8 cellular contexts compared by ENCODE assay signal in genomic region chr9:21965401-21965951, GRCh38. TPM values are rescaled to one million over a fixed set of nuclear protein-coding genes. Genes with fewer than 3 reads are reported as not detected.
DNase-seq lines count a peak whose midpoint lies in the region; ATAC-seq and TF ChIP-seq lines count a peak whose summit lies in the region.

No MANE protein-coding gene starts in this region.

- DNase-seq in heart right ventricle (peak in 1 of 2 donors; percentile 40), left ventricle myocardium superior (no peak), T-helper 2 cell (peak in 3 of 5 experiments; percentile 12 to 76 (median 27)), epidermal melanocyte (ENCODE audit: insufficient read length, low spot score) (peak; percentile 78), natural killer cell (no peak), superior temporal gyrus (ENCODE audit: extremely low spot score) (no peak), DMS153 (lab: John Stamatoyannopoulos, UW) (no peak)

- H3K4me3 ChIP-seq in heart right ventricle: peak overlapping the region in 9 of 10 donors; percentile 0 to 47 (median 21)

- peaks cover 6 to 31% (median 14%) of the 10 kb centered on the region in 9 donors for H3K4me1 ChIP-seq in heart right ventricle

- intact Hi-C loops in heart right ventricle (cut with DNase I) (loop anchor here in 2 of 10 donors (10.0 kb wide), 1 partner anchor 61 kb away; no protein-coding TSS in a partner anchor), left ventricle myocardium superior (cut with micrococcal nuclease) (no loop called here), natural killer cell (cut with micrococcal nuclease) (loop anchor here (5.0 kb wide), 1 partner anchor 42 kb away; the partner anchor contains the start of gene CDKN2B)

- H3K4me3 Mint-ChIP-seq in natural killer cell: peak overlapping the region; percentile 61

- peaks cover 82 to 96% of the 10 kb centered on the region in 2 donors for H3K27me3 Mint-ChIP-seq in natural killer cell (ENCODE audit: low read depth in 2 of 2)

- peaks cover 18% of the 10 kb centered on the region for H3K36me3 Mint-ChIP-seq in natural killer cell

- peak in 5 of 8 donors; percentile 20 to 79 (median 69) for ATAC-seq in heart right ventricle
- ATAC-seq in left ventricle myocardium superior: no peak
- ATAC-seq in HG02981 (IDR thresholded peaks at IDR 0.05; ENCODE audit: unreplicated experiment): peak; percentile 73
- ATAC-seq in natural killer cell: peak; percentile 58 to 66 (median 60)

- peak overlapping the region in 1 of 2 donors; percentile 54 for H3K27ac Mint-ChIP-seq in natural killer cell

- peaks cover 28 to 38% of the 10 kb centered on the region in 2 donors for H3K4me1 Mint-ChIP-seq in natural killer cell

- H3K36me3 ChIP-seq in heart right ventricle: no peaks in the 10 kb centered on the region

- WGBS in heart right ventricle, 2 donors: 2% methylated on average over 30 of the region's 30 CpGs

- H3K27me3 ChIP-seq in heart right ventricle: peaks cover 48 to 100% (median 91%) of the 10 kb centered on the region in 7 donors

- peaks cover 0 to 8% of the 10 kb centered on the region in 2 donors for H3K9me3 Mint-ChIP-seq in natural killer cell

- TF ChIP-seq CTCF in heart right ventricle (IDR thresholded peaks at IDR 0.05) (peak in 4 of 9 donors; percentile 16 to 39 (median 24)), natural killer cell (IDR thresholded peaks at IDR 0.05) (no peak)

- H3K27ac ChIP-seq in heart right ventricle: no peak overlapping the region

- H3K9me3 ChIP-seq in heart right ventricle: peaks cover 0 to 9% (median 0%) of the 10 kb centered on the region in 11 donors

RNA-seq across cellular contexts. Expression of gene CDKN2A, which starts 28.7 kb away (rescaled TPM):
- total RNA-seq in heart right ventricle: 1 to 10 TPM in 2 of 10 donors, under 1 TPM in 3, not detected in 5; 0.31 to 1.9 (median 0.48) TPM
- 1 to 10 TPM in 1 of 2 donors, under 1 TPM in 1; 0.03 to 1.1 TPM for polyA plus RNA-seq in heart right ventricle
- not detected for total RNA-seq in left ventricle myocardium superior
- 1 to 10 TPM; 3.5 to 7.7 (median 3.8) TPM for total RNA-seq in natural killer cell

RNA-seq across cellular contexts. Expression of gene CDKN2B-AS1, which starts 29.1 kb away (rescaled TPM):
- total RNA-seq in heart right ventricle: under 1 TPM in 3 of 10 donors, not detected in 7; 0.14 to 0.45 (median 0.30) TPM
- not detected for polyA plus RNA-seq in heart right ventricle
- total RNA-seq in left ventricle myocardium superior: 0.17 TPM
- 1 to 10 TPM; 2.6 to 4.3 (median 3.1) TPM for total RNA-seq in natural killer cell

RNA-seq across cellular contexts. Expression of gene CDKN2B, which starts 43.6 kb away (rescaled TPM):
- total RNA-seq in heart right ventricle: 1 to 10 TPM; 1.3 to 5.2 (median 2.2) TPM
- polyA plus RNA-seq in heart right ventricle: 1 to 10 TPM; 1.1 to 1.4 TPM
- total RNA-seq in left ventricle myocardium superior: 1.8 TPM
- under 1 TPM in 2 of 3 donors, not detected in 1; 0.16 to 0.30 TPM for total RNA-seq in natural killer cell

Comparison
In these comparisons a context has a peak if more than half of its experiments do, and no peak if none do; other contexts are left out.
1. DNase-seq: peak in T-helper 2 cell (3 of 5) and epidermal melanocyte (single experiment); none in left ventricle myocardium superior (single experiment), natural killer cell (single experiment), superior temporal gyrus (single experiment) and DMS153 (single experiment).